Comparison of ENCODE assay signal across 12 cellular contexts in the genomic region with DNA sequence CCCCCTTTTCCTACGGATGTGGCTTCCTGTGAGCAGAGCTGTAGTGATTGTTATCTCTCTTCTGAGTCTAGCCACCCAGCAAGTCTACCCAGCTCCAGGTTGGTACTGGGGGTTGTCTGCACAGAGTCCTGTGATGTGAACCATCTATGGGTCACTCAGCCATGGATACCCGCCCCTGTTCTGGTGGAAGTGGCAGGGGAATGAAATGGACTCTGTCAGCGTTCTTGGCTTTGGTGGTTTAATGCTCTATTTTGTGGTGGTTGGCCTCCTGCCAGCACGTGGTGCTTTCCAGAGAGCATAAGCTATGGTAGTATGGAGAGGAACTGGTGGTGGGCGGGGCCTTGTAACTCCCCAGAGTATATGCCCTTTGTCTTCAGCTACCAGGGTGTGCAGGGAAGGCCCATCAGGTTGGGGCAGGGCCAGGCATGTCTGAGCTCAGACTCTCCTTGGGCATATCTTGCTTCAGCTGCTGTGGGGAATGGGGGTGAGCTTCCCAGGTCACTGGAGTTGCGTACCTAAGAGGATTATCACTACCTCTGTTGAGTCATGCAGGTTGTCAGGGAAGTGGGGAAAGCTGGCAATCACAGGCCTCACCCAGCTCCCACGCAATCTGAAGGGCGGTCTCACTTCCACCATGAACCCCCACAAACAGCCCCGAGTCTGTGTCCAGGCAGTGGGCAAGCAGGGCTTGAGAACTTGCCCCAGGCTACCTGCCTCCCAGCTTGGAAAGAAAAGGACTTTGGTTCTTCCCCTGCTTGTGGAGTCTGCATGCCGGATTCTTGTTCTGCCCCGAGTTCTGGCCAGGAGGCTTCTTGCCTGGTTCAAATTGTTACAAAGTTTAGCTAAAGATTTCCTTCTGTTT. TPM values are rescaled to one million over a fixed set of nuclear protein-coding genes. Genes with fewer than 3 reads are reported as not detected.
DNase-seq lines count a peak whose midpoint lies in the region; ATAC-seq, FAIRE-seq and TF ChIP-seq lines count a peak whose summit lies in the region.
"Had no signal": no experiment of that assay in that cellular context is flagged by ENCODE, and none has a peak within 500 bp of the region (broad histone marks: within the 10 kb centered on the region; RNA-seq: fewer than 3 reads in every experiment).

No MANE protein-coding gene starts in this region.

- H3K4me1 ChIP-seq in RWPE2 (ENCODE audit: insufficient read depth, poor library complexity, severe bottlenecking) (peaks cover 37% of the 10 kb centered on the region), kidney (ENCODE audit: control insufficient read depth in 1 of 2, insufficient read depth in 1 of 2, low read depth in 1 of 2, low read length in 2 of 2) (peaks cover 0 to 2% of the 10 kb centered on the region in 2 donors)

- H3K9me3 ChIP-seq in RWPE2 (ENCODE audit: severe bottlenecking) = no peaks in the 10 kb centered on the region
- no peaks in the 10 kb centered on the region for H3K9me3 ChIP-seq in kidney (ENCODE audit: control insufficient read depth in 1 of 2, low read length in 2 of 2)

- ATAC-seq in HG03378 (IDR thresholded peaks at IDR 0.05; ENCODE audit: unreplicated experiment) (peak; percentile 53), RWPE2 (ENCODE audit: low read depth) (peak; percentile 94), natural killer cell (no peak)
- ATAC-seq: right cardiac atrium had no signal

- intact Hi-C loops in kidney (cut with DNase I) = no loop called here
- intact Hi-C loops in natural killer cell (cut with micrococcal nuclease) = no loop called here

- H3K4me3 ChIP-seq in RWPE2 (ENCODE audit: severe bottlenecking) = no peak overlapping the region
- no peak overlapping the region for H3K4me3 ChIP-seq in kidney (ENCODE audit: low read length in 2 of 2)

- H3K27me3 Mint-ChIP-seq in natural killer cell (ENCODE audit: low read depth in 2 of 2) = peaks cover 0 to 9% of the 10 kb centered on the region in 2 donors

- H3K27ac ChIP-seq in RWPE2 (ENCODE audit: poor library complexity, severe bottlenecking) = peak overlapping the region; percentile 82
- H3K27ac ChIP-seq in kidney (ENCODE audit: low read depth in 2 of 2, low read length in 2 of 2) = no peak overlapping the region

- H3K27me3 ChIP-seq in RWPE2 (ENCODE audit: insufficient read depth, poor library complexity, severe bottlenecking) = no peaks in the 10 kb centered on the region

- FAIRE-seq in kidney (lab: Jason Lieb, UNC) = no peak

- DNase-seq in NCI-H82 (lab: John Stamatoyannopoulos, UW) = peak; percentile 52
- no peak for DNase-seq in NCI-H82 treated with DMSO at 0.1 percent for 48 hours (lab: John Stamatoyannopoulos, UW; ENCODE audit: unreplicated experiment)
- DNase-seq in RWPE2 (ENCODE audit: low spot score) = peak; percentile 96
- peak; percentile 41 for DNase-seq in kidney
- DNase-seq in putamen (ENCODE audit: low spot score) = no peak
- DNase-seq in natural killer cell = no peak
- DNase-seq in AG08395 (ENCODE audit: low spot score) = no peak
- DNase-seq: foreskin melanocyte, naive B cell, right cardiac atrium had no signal

- no peaks in the 10 kb centered on the region for H3K9me3 Mint-ChIP-seq in natural killer cell

- TF ChIP-seq CTCF in RWPE2 (IDR thresholded peaks at IDR 0.05; ENCODE audit: poor library complexity, severe bottlenecking) (no peak), kidney (IDR thresholded peaks at IDR 0.05; ENCODE audit: borderline replicate concordance, extremely low read depth, insufficient read depth) (no peak), natural killer cell (IDR thresholded peaks at IDR 0.05) (no peak)

- peaks cover 10 to 18% of the 10 kb centered on the region in 2 donors for H3K4me1 Mint-ChIP-seq in natural killer cell

- no peak overlapping the region for H3K27ac Mint-ChIP-seq in natural killer cell
- H3K27ac Mint-ChIP-seq: naive B cell had no signal

- no peak overlapping the region for H3K9ac ChIP-seq in kidney (ENCODE audit: low read length in 2 of 2)

- no peaks in the 10 kb centered on the region for H3K36me3 Mint-ChIP-seq in natural killer cell

- no peak overlapping the region for H3K4me3 Mint-ChIP-seq in natural killer cell
- H3K4me3 Mint-ChIP-seq: naive B cell had no signal

- H3K36me3 ChIP-seq in RWPE2 (ENCODE audit: low read depth) = no peaks in the 10 kb centered on the region
- H3K36me3 ChIP-seq in kidney (ENCODE audit: control insufficient read depth in 1 of 2, insufficient read depth in 2 of 2, low read length in 2 of 2) = no peaks in the 10 kb centered on the region

RNA-seq across cellular contexts. Expression of gene ADGRG7, which starts 9.0 kb away (rescaled TPM):
- not detected for total RNA-seq in kidney
- not detected for polyA plus RNA-seq in kidney (ENCODE audit: insufficient read depth, low read depth, low replicate concordance)
- not detected for total RNA-seq in natural killer cell
- total RNA-seq: kidney epithelial cell, right cardiac atrium had no signal
- polyA plus RNA-seq: right cardiac atrium had no signal

Comparison
In these comparisons a context has a peak if more than half of its experiments do, and no peak if none do; other contexts are left out.
1. DNase-seq: peak in NCI-H82 (single experiment), RWPE2 (single experiment) and kidney (single experiment); none in NCI-H82 treated with DMSO at 0.1 percent for 48 hours (single experiment), putamen (single experiment), natural killer cell (single experiment) and AG08395 (single experiment).
2. ATAC-seq: peak in HG03378 (single experiment) and RWPE2 (single experiment); none in natural killer cell (0 of 3).